ENCODE assay signal across 2 cellular contexts in the genomic region with DNA sequence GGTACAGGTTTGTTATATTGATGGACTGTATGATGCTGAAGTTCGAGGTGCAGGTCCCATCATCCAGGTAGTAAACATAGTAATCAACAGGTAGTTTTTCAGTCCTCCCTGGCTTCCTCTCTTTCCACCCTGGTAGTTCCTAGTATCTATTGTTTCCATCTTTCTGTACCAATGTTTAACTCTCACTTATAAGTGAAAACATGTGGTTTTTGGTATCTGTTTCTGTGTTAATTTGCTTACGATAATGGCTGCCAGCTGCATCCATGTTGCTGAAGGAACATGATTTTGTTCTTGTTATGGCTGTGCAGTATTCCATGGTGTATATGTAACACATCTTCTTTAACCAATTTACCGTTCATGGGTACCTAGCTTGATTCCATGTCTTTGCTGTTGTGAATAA.
TF ChIP-seq lines count a peak whose summit lies in the region.

No MANE protein-coding gene starts in this region.

TF ChIP-seq in SK-N-SH, 30 proteins besides CTCF, POLR2A, EP300 and RAD21 (continued from another document and continues in another):
- TF ChIP-seq, protein P1, sequence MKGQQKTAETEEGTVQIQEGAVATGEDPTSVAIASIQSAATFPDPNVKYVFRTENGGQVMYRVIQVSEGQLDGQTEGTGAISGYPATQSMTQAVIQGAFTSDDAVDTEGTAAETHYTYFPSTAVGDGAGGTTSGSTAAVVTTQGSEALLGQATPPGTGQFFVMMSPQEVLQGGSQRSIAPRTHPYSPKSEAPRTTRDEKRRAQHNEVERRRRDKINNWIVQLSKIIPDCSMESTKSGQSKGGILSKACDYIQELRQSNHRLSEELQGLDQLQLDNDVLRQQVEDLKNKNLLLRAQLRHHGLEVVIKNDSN (IDR thresholded peaks at IDR 0.05; ENCODE audit: borderline replicate concordance, low read depth) = no peak
- TF ChIP-seq RCOR1 (IDR thresholded peaks at IDR 0.05; ENCODE audit: low read length) = peak; percentile 91; the same call in 1 of the 2 replicates
- TF ChIP-seq, protein P2, sequence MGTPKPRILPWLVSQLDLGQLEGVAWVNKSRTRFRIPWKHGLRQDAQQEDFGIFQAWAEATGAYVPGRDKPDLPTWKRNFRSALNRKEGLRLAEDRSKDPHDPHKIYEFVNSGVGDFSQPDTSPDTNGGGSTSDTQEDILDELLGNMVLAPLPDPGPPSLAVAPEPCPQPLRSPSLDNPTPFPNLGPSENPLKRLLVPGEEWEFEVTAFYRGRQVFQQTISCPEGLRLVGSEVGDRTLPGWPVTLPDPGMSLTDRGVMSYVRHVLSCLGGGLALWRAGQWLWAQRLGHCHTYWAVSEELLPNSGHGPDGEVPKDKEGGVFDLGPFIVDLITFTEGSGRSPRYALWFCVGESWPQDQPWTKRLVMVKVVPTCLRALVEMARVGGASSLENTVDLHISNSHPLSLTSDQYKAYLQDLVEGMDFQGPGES (IDR thresholded peaks at IDR 0.05; ENCODE audit: low read depth, low read length) = no peak
- TF ChIP-seq FOSL2 (IDR thresholded peaks at IDR 0.05; ENCODE audit: borderline replicate concordance, low read depth) = no peak
- TF ChIP-seq MXI1 (IDR thresholded peaks at IDR 0.05; ENCODE audit: low read depth, low read length) = no peak
- no peak for TF ChIP-seq EZH2phosphoT487 (IDR thresholded peaks at IDR 0.05; ENCODE audit: borderline replicate concordance, low read depth)
- no peak for TF ChIP-seq GABPA (IDR thresholded peaks at IDR 0.05; ENCODE audit: low read depth)
- peak; percentile 48 for TF ChIP-seq TCF12 (IDR thresholded peaks at IDR 0.05)
- TF ChIP-seq SMC3 (IDR thresholded peaks at IDR 0.05; ENCODE audit: low read depth, low read length) = no peak
- TF ChIP-seq GATA2 (CRISPR knock-in tag; IDR thresholded peaks at IDR 0.05) = peak; percentile 89
- TF ChIP-seq YY1 (IDR thresholded peaks at IDR 0.05; ENCODE audit: low read depth) = no peak
- no peak for TF ChIP-seq NRF1 (IDR thresholded peaks at IDR 0.05; ENCODE audit: low read depth, low read length)
- TF ChIP-seq POLR2AphosphoS5 (IDR thresholded peaks at IDR 0.05; ENCODE audit: low read depth, low read length) = no peak
- TF ChIP-seq, protein P3, sequence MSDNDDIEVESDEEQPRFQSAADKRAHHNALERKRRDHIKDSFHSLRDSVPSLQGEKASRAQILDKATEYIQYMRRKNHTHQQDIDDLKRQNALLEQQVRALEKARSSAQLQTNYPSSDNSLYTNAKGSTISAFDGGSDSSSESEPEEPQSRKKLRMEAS (IDR thresholded peaks at IDR 0.05; ENCODE audit: low read depth) = no peak
- TF ChIP-seq, protein P4, sequence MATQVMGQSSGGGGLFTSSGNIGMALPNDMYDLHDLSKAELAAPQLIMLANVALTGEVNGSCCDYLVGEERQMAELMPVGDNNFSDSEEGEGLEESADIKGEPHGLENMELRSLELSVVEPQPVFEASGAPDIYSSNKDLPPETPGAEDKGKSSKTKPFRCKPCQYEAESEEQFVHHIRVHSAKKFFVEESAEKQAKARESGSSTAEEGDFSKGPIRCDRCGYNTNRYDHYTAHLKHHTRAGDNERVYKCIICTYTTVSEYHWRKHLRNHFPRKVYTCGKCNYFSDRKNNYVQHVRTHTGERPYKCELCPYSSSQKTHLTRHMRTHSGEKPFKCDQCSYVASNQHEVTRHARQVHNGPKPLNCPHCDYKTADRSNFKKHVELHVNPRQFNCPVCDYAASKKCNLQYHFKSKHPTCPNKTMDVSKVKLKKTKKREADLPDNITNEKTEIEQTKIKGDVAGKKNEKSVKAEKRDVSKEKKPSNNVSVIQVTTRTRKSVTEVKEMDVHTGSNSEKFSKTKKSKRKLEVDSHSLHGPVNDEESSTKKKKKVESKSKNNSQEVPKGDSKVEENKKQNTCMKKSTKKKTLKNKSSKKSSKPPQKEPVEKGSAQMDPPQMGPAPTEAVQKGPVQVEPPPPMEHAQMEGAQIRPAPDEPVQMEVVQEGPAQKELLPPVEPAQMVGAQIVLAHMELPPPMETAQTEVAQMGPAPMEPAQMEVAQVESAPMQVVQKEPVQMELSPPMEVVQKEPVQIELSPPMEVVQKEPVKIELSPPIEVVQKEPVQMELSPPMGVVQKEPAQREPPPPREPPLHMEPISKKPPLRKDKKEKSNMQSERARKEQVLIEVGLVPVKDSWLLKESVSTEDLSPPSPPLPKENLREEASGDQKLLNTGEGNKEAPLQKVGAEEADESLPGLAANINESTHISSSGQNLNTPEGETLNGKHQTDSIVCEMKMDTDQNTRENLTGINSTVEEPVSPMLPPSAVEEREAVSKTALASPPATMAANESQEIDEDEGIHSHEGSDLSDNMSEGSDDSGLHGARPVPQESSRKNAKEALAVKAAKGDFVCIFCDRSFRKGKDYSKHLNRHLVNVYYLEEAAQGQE (IDR thresholded peaks at IDR 0.05; ENCODE audit: low read depth, low read length) = no peak
- TF ChIP-seq, protein P5, sequence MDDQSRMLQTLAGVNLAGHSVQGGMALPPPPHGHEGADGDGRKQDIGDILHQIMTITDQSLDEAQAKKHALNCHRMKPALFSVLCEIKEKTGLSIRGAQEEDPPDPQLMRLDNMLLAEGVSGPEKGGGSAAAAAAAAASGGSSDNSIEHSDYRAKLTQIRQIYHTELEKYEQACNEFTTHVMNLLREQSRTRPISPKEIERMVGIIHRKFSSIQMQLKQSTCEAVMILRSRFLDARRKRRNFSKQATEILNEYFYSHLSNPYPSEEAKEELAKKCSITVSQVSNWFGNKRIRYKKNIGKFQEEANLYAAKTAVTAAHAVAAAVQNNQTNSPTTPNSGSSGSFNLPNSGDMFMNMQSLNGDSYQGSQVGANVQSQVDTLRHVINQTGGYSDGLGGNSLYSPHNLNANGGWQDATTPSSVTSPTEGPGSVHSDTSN (IDR thresholded peaks at IDR 0.05) = no peak
- TF ChIP-seq FOXJ3 (CRISPR knock-in tag; IDR thresholded peaks at IDR 0.05) = no peak
- no peak for TF ChIP-seq ELF1 (IDR thresholded peaks at IDR 0.05)
- TF ChIP-seq CHD2 (IDR thresholded peaks at IDR 0.05; ENCODE audit: low read length, partially characterized antibody) = peak; percentile 80
- TF ChIP-seq, protein P6, sequence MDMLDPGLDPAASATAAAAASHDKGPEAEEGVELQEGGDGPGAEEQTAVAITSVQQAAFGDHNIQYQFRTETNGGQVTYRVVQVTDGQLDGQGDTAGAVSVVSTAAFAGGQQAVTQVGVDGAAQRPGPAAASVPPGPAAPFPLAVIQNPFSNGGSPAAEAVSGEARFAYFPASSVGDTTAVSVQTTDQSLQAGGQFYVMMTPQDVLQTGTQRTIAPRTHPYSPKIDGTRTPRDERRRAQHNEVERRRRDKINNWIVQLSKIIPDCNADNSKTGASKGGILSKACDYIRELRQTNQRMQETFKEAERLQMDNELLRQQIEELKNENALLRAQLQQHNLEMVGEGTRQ (IDR thresholded peaks at IDR 0.05; ENCODE audit: borderline replicate concordance, low read depth, low read length) = no peak
- TF ChIP-seq TAF1 (IDR thresholded peaks at IDR 0.05; ENCODE audit: borderline replicate concordance, low read depth, low read length) = no peak

TF ChIP-seq in K562, 482 proteins besides CTCF, POLR2A, EP300 and RAD21 (continued from another document):
- TF ChIP-seq, protein P7, sequence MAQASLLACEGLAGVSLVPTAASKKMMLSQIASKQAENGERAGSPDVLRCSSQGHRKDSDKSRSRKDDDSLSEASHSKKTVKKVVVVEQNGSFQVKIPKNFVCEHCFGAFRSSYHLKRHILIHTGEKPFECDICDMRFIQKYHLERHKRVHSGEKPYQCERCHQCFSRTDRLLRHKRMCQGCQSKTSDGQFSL (CRISPR knock-in tag; IDR thresholded peaks at IDR 0.05) = no peak
- TF ChIP-seq, protein P7 (tag; IDR thresholded peaks at IDR 0.05) = no peak
